11 cellular contexts compared by ENCODE assay signal in genomic region chr2:169509230-169509917, GRCh38. TPM values are rescaled to one million over a fixed set of nuclear protein-coding genes. Genes with fewer than 3 reads are reported as not detected.
A peak's percentile ranks its signal among the peaks of the same experiment; 100 is the strongest.
DNase-seq lines count a peak whose midpoint lies in the region; TF ChIP-seq lines count a peak whose summit lies in the region.
"Had no signal": no experiment of that assay in that cellular context is flagged by ENCODE, and none has a peak within 500 bp of the region (broad histone marks: within the 10 kb centered on the region; RNA-seq: fewer than 3 reads in every experiment).

Gene KLHL41, plus strand, starts transcription at chr2:169509702. Its CDS starts 77 bp downstream, at chr2:169509779.

- no peaks in the 10 kb centered on the region for H3K27me3 ChIP-seq in endodermal cell (ENCODE audit: control insufficient read depth, insufficient read depth, low read length, poor library complexity, severe bottlenecking)
- no peaks in the 10 kb centered on the region for H3K27me3 ChIP-seq in BE2C
- H3K27me3 ChIP-seq: body of pancreas had no signal

- H3K9me3 ChIP-seq in endodermal cell (ENCODE audit: control insufficient read depth, low read length) (peaks cover under 1% of the 10 kb centered on the region), BE2C (no peaks in the 10 kb centered on the region)
- H3K9me3 ChIP-seq: body of pancreas had no signal

- H3K4me1 ChIP-seq in endodermal cell (ENCODE audit: control insufficient read depth, insufficient read depth, low read length) = peaks cover 9% of the 10 kb centered on the region
- H3K4me1 ChIP-seq in BE2C = no peaks in the 10 kb centered on the region

- H3K9me3 Mint-ChIP-seq in osteocyte (ENCODE audit: unreplicated experiment) (peaks cover 5% of the 10 kb centered on the region), endodermal cell (peaks cover 16% of the 10 kb centered on the region)

- peak; percentile 3 for DNase-seq in GM04503 (ENCODE audit: low read depth)
- DNase-seq in RKO (ENCODE audit: low spot score) = peak; percentile 43
- DNase-seq in fibroblast of the conjunctiva (ENCODE audit: low read depth) = peak; percentile 45
- no peak for DNase-seq in osteocyte (ENCODE audit: extremely low spot score, unreplicated experiment)
- no peak for DNase-seq in stimulated activated CD4-positive, alpha-beta T cell treated with anti-CD3 and anti-CD28 coated beads, Interleukin-4, amount 100 ng/mL, for 4 hours
- DNase-seq in HuH-7 (ENCODE audit: low spot score) = no peak
- DNase-seq in endodermal cell = no peak
- DNase-seq in BE2C = no peak
- DNase-seq: body of pancreas, NCI-H226 had no signal

- no peak within 1 kb of the TSS for H3K9ac ChIP-seq in endodermal cell (ENCODE audit: extremely low read depth, low read length, poor library complexity, severe bottlenecking)

- H3K4me3 Mint-ChIP-seq in osteocyte (ENCODE audit: unreplicated experiment) = no peak within 1 kb of the TSS
- H3K4me3 Mint-ChIP-seq in endodermal cell = no peak within 1 kb of the TSS

- no peak within 1 kb of the TSS for H3K4me3 ChIP-seq in endodermal cell (ENCODE audit: low read length)
- no peak within 1 kb of the TSS for H3K4me3 ChIP-seq in BE2C (ENCODE audit: low read depth, low read length)
- H3K4me3 ChIP-seq: body of pancreas had no signal

- H3K36me3 ChIP-seq in endodermal cell (ENCODE audit: control insufficient read depth, insufficient read depth, low read length) (peaks cover 3% of the 10 kb centered on the region), BE2C (no peaks in the 10 kb centered on the region)

- no peak for TF ChIP-seq CTCF in osteocyte (IDR thresholded peaks at IDR 0.05)
- no peak for TF ChIP-seq CTCF in endodermal cell (conservative IDR thresholded peaks at IDR 0.05)
- TF ChIP-seq CTCF in BE2C (IDR thresholded peaks at IDR 0.05; ENCODE audit: low read depth, low read length) = no peak

- WGBS in endodermal cell (ENCODE audit: insufficient coverage in 1 of 2, insufficient read length in 1 of 2), 2 experiments = 63 to 78% methylated on average over 3 to 4 of the region's 4 CpGs

- peak within 1 kb of the TSS; percentile 70 for H3K27ac Mint-ChIP-seq in osteocyte (ENCODE audit: unreplicated experiment)
- H3K27ac Mint-ChIP-seq in endodermal cell = no peak within 1 kb of the TSS

- H3K36me3 Mint-ChIP-seq in osteocyte (ENCODE audit: unreplicated experiment) (peaks cover 14% of the 10 kb centered on the region), endodermal cell (ENCODE audit: low read depth) (peaks cover 7% of the 10 kb centered on the region)

- no peak within 1 kb of the TSS for H3K27ac ChIP-seq in endodermal cell (ENCODE audit: low read depth, low read length)

- H3K4me1 Mint-ChIP-seq in osteocyte (ENCODE audit: unreplicated experiment) (peaks cover 49% of the 10 kb centered on the region), endodermal cell (peaks cover 7% of the 10 kb centered on the region)

- H3K27me3 Mint-ChIP-seq in osteocyte (ENCODE audit: unreplicated experiment) = no peaks in the 10 kb centered on the region
- H3K27me3 Mint-ChIP-seq in endodermal cell (ENCODE audit: insufficient read depth) = no peaks in the 10 kb centered on the region

RNA-seq across cellular contexts. Expression of gene KLHL41, which starts in this region (rescaled TPM):
- 0.89 and 1.5 TPM in 2 replicates for total RNA-seq in osteocyte
- total RNA-seq in endodermal cell = not detected
- 0.39 TPM for polyA plus RNA-seq in endodermal cell (2013, experiment 1 of 2)
- polyA plus RNA-seq in endodermal cell (2013, experiment 2 of 2) = 0.29 TPM
- not detected for polyA plus RNA-seq in BE2C (2012; ENCODE audit: insufficient read depth, insufficient read length, low read depth)
- total RNA-seq: HT-29 had no signal

Comparison
In these comparisons a context has a peak if more than half of its experiments do, and no peak if none do; other contexts are left out.
1. DNase-seq: peak in GM04503 (single experiment), RKO (single experiment) and fibroblast of the conjunctiva (single experiment); none in osteocyte (single experiment), stimulated activated CD4-positive, alpha-beta T cell treated with anti-CD3 and anti-CD28 coated beads, Interleukin-4, amount 100 ng/mL, for 4 hours (0 of 2), HuH-7 (single experiment), endodermal cell (single experiment) and BE2C (single experiment).